18 cellular contexts compared by ENCODE assay signal in the genomic region with DNA sequence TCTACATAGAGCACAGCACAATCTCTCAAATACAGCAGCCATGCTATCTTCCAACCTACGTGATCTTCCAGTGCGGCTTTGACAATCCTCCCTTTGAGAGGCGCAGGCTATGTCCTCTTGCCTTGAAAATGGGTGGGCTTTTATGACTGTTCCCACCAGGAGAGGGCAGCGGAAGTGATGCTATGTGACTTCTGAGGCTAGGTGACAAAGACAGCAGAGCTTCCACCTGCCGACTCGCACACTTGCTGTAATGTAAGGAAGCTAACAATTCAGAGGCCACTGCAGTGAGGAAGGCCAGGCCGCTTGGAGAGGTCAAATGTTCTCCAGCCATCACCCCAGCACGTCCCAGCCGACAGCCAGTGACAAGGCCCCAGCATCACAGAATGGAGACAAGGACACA.
DNase-seq lines count a peak whose midpoint lies in the region; ATAC-seq and TF ChIP-seq lines count a peak whose summit lies in the region.
"Had no signal": no experiment of that assay in that cellular context is flagged by ENCODE, and none has a peak within 500 bp of the region (broad histone marks: within the 10 kb centered on the region; RNA-seq: fewer than 3 reads in every experiment).

No MANE protein-coding gene starts in this region.

- no peak for TF ChIP-seq CTCF in esophagus muscularis mucosa (IDR thresholded peaks at IDR 0.05)

- DNase-seq in NCI-H82 (lab: John Stamatoyannopoulos, UW) (peak; percentile 52), NCI-H82 treated with DMSO at 0.1 percent for 48 hours (lab: John Stamatoyannopoulos, UW; ENCODE audit: unreplicated experiment) (no peak), NCI-H345 treated with DMSO at 0.1 percent for 48 hours (lab: John Stamatoyannopoulos, UW; ENCODE audit: unreplicated experiment) (peak; percentile 9), esophagus muscularis mucosa (ENCODE audit: extremely low spot score) (peak; percentile 78), retina (peak; percentile 21)
- DNase-seq in stimulated activated CD4-positive, alpha-beta T cell treated with anti-CD3 and anti-CD28 coated beads, Interleukin-2, amount 100 ng/mL, for 24 hours, result no peak
- DNase-seq: activated B cell treated with CpG ODN at 0.5 μM for 24 hours; activated effector memory CD4-positive, alpha-beta T cell treated with anti-CD3 and anti-CD28 coated beads, Interleukin-2, amount 50 U/mL, for 16 hours; amniotic stem cell; caudate nucleus; CD4-positive, alpha-beta memory T cell; EL; NCI-H2029 treated with DMSO at 0.1 percent for 48 hours; stimulated activated naive CD8-positive, alpha-beta T cell treated with anti-CD3 and anti-CD28 coated beads, Interleukin-15, Interleukin-2, amounts not matched to agents 100 U/mL and 50 U/mL, for 24 hours; T-helper 1 cell had no signal

- TF ChIP-seq EP300 in esophagus muscularis mucosa (IDR thresholded peaks at IDR 0.05), result no peak

- no peak for TF ChIP-seq POLR2A in esophagus muscularis mucosa (IDR thresholded peaks at IDR 0.05; ENCODE audit: low read depth)

- no peaks in the 10 kb centered on the region for H3K36me3 ChIP-seq in esophagus muscularis mucosa
- H3K36me3 ChIP-seq: prostate gland had no signal

- H3K9me3 ChIP-seq in esophagus muscularis mucosa, result no peaks in the 10 kb centered on the region
- H3K9me3 ChIP-seq: prostate gland had no signal

- WGBS in esophagus muscularis mucosa, result 88% methylated on average over 9 of the region's 9 CpGs

- ATAC-seq in HG03571 (IDR thresholded peaks at IDR 0.05; ENCODE audit: unreplicated experiment), result no peak
- ATAC-seq in GM19351 (IDR thresholded peaks at IDR 0.05; ENCODE audit: unreplicated experiment), result no peak
- ATAC-seq: stimulated activated naive CD8-positive, alpha-beta T cell treated with anti-CD3 and anti-CD28 coated beads, Interleukin-15, Interleukin-2, amounts not matched to agents 100 U/mL and 50 U/mL, for 24 hours had no signal

- H3K4me1 ChIP-seq in esophagus muscularis mucosa, result peaks cover 5 to 17% (median 8%) of the 10 kb centered on the region in 4 donors
- H3K4me1 ChIP-seq: prostate gland had no signal

- no peak overlapping the region for H3K27ac ChIP-seq in esophagus muscularis mucosa (replicated peaks in 1 of 4)
- H3K27ac ChIP-seq: prostate gland had no signal

- no peak overlapping the region for H3K4me3 ChIP-seq in esophagus muscularis mucosa
- H3K4me3 ChIP-seq: prostate gland had no signal

- no peaks in the 10 kb centered on the region for H3K27me3 ChIP-seq in esophagus muscularis mucosa

- intact Hi-C loops in esophagus muscularis mucosa (cut with DNase I), result no loop called here

Comparison
In these comparisons a context has a peak if more than half of its experiments do, and no peak if none do; other contexts are left out.
1. DNase-seq: peak in NCI-H82 (single experiment), NCI-H345 treated with DMSO at 0.1 percent for 48 hours (single experiment), esophagus muscularis mucosa (single experiment) and retina (single experiment); none in NCI-H82 treated with DMSO at 0.1 percent for 48 hours (single experiment) and stimulated activated CD4-positive, alpha-beta T cell treated with anti-CD3 and anti-CD28 coated beads, Interleukin-2, amount 100 ng/mL, for 24 hours (0 of 2).